Comparison of ENCODE assay signal across 19 cellular contexts in the genomic region with DNA sequence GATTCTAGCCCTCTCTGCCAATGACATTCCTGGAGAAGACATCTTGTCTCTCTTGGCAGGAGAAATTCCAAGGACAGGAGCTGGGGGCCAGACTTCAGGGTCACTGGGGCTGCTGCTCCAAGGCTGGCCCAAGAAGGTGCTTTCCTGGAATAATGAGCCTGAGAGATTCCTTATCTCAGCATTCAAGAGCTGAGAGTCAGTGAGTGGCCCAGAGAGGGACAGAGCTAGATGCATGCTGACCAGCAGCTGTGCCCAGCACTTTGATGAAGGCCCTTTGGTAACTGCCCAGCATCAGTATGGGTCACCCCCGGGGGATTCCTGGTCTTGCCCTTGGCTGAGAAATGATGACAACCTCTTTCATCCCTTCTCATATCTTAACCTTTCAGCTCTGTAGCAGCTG. TPM values are rescaled to one million over a fixed set of nuclear protein-coding genes. Genes with fewer than 3 reads are reported as not detected.
A peak's percentile ranks its signal among the peaks of the same experiment; 100 is the strongest.
DNase-seq lines count a peak whose midpoint lies in the region; ATAC-seq and TF ChIP-seq lines count a peak whose summit lies in the region.
"Had no signal": no experiment of that assay in that cellular context is flagged by ENCODE, and none has a peak within 500 bp of the region (broad histone marks: within the 10 kb centered on the region; RNA-seq: fewer than 3 reads in every experiment).

No MANE protein-coding gene starts in this region.

- H4K20me1 ChIP-seq in neural progenitor cell (ENCODE audit: low read depth), result no peaks in the 10 kb centered on the region
- H4K20me1 ChIP-seq: BLaER1 treated with 17β-estradiol and CSF1 and Interleukin-3, amounts not matched to agents 10 nM and 100 nM had no signal

- no peaks in the 10 kb centered on the region for H3K36me3 Mint-ChIP-seq in glutamatergic neuron (ENCODE audit: unreplicated experiment)
- no peaks in the 10 kb centered on the region for H3K36me3 Mint-ChIP-seq in neural progenitor cell
- no peaks in the 10 kb centered on the region for H3K36me3 Mint-ChIP-seq in WTC11
- H3K36me3 Mint-ChIP-seq: CD8-positive, alpha-beta T cell had no signal

- peaks cover 28% of the 10 kb centered on the region for H3F3A ChIP-seq in neural progenitor cell (ENCODE audit: low read depth)

- POLR2A ChIA-PET in WTC11 (lab: Charles Lee), result no interaction called here

- DNase-seq in EH (ENCODE audit: low read depth) (peak; percentile 9), glutamatergic neuron (no peak), neural progenitor cell (ENCODE audit: low spot score) (no peak), globus pallidus (ENCODE audit: low spot score) (no peak), dedifferentiated amniotic fluid mesenchymal stem cell (ENCODE audit: extremely low spot score) (no peak), WTC11 (ENCODE audit: low spot score) (no peak)
- DNase-seq in activated naive CD4-positive, alpha-beta T cell (lab: John Stamatoyannopoulos, UW), result no peak
- DNase-seq: 8988T; Calu3; CD8-positive, alpha-beta T cell; DMS79 treated with DMSO at 0.1 percent for 48 hours; EL; GM23248; HCEC 1CT; IMR-90 had no signal

- peaks cover 17% of the 10 kb centered on the region for H3K9me3 Mint-ChIP-seq in glutamatergic neuron (ENCODE audit: unreplicated experiment)
- H3K9me3 Mint-ChIP-seq in neural progenitor cell, result no peaks in the 10 kb centered on the region
- peaks cover 4% of the 10 kb centered on the region; the same call in 1 of the 2 replicates for H3K9me3 Mint-ChIP-seq in WTC11
- H3K9me3 Mint-ChIP-seq: CD8-positive, alpha-beta T cell had no signal

- TF ChIP-seq CTCF in glutamatergic neuron (IDR thresholded peaks at IDR 0.05; ENCODE audit: partially characterized antibody, unreplicated experiment), result no peak
- TF ChIP-seq CTCF in neural progenitor cell (IDR thresholded peaks at IDR 0.05), result no peak
- TF ChIP-seq CTCF in WTC11 (IDR thresholded peaks at IDR 0.05), result no peak

- H3K27me3 Mint-ChIP-seq in glutamatergic neuron (ENCODE audit: unreplicated experiment), result peaks cover 9% of the 10 kb centered on the region
- H3K27me3 Mint-ChIP-seq in neural progenitor cell (ENCODE audit: insufficient read depth, low read depth), result peaks cover 4% of the 10 kb centered on the region
- no peaks in the 10 kb centered on the region for H3K27me3 Mint-ChIP-seq in WTC11 (ENCODE audit: low read depth)

- peak overlapping the region; percentile 94 for H3K27ac Mint-ChIP-seq in glutamatergic neuron (ENCODE audit: unreplicated experiment)
- H3K27ac Mint-ChIP-seq in neural progenitor cell, result peak overlapping the region; percentile 36
- no peak overlapping the region for H3K27ac Mint-ChIP-seq in WTC11
- H3K27ac Mint-ChIP-seq: B cell; CD8-positive, alpha-beta T cell had no signal

- CTCF ChIA-PET in WTC11 (lab: Charles Lee), result interaction anchor here (1.1 to 1.3 kb wide), 2 partner anchors 20 to 95 kb away, joined by 3 to 4 read pairs; no protein-coding TSS in a partner anchor

- H3K27ac ChIP-seq in neural progenitor cell, result no peak overlapping the region
- H3K27ac ChIP-seq: BLaER1 treated with 17β-estradiol and CSF1 and Interleukin-3, amounts not matched to agents 10 nM and 100 nM; GM23248; HL-60 had no signal

- no peaks in the 10 kb centered on the region for H3K9me3 ChIP-seq in neural progenitor cell (ENCODE audit: low read depth)
- H3K9me3 ChIP-seq: BLaER1 treated with 17β-estradiol and CSF1 and Interleukin-3, amounts not matched to agents 10 nM and 100 nM had no signal

- H3K9ac ChIP-seq in neural progenitor cell, result no peak overlapping the region
- H3K9ac ChIP-seq: BLaER1 treated with 17β-estradiol and CSF1 and Interleukin-3, amounts not matched to agents 10 nM and 100 nM; GM23248 had no signal

- H3K4me3 ChIP-seq in neural progenitor cell, result no peak overlapping the region
- H3K4me3 ChIP-seq: BLaER1 treated with 17β-estradiol and CSF1 and Interleukin-3, amounts not matched to agents 10 nM and 100 nM; GM23248 had no signal

- H3K4me3 Mint-ChIP-seq in glutamatergic neuron (ENCODE audit: unreplicated experiment) (no peak overlapping the region), neural progenitor cell (no peak overlapping the region), WTC11 (no peak overlapping the region)
- H3K4me3 Mint-ChIP-seq: B cell; CD8-positive, alpha-beta T cell had no signal

- ATAC-seq in SK-N-SH treated with all-trans-retinoic acid at 6 μM for 48 hours (peak; percentile 44), WTC11 (no peak)
- ATAC-seq: CD8-positive, alpha-beta T cell had no signal

- H3K27me3 ChIP-seq in neural progenitor cell, result no peaks in the 10 kb centered on the region
- H3K27me3 ChIP-seq: BLaER1 treated with 17β-estradiol and CSF1 and Interleukin-3, amounts not matched to agents 10 nM and 100 nM had no signal

- H3K4me1 Mint-ChIP-seq in glutamatergic neuron (ENCODE audit: low read depth, unreplicated experiment) (peaks cover 58% of the 10 kb centered on the region), neural progenitor cell (peaks cover 35% of the 10 kb centered on the region), WTC11 (peaks cover 50% of the 10 kb centered on the region)
- H3K4me1 Mint-ChIP-seq: B cell had no signal

- peaks cover 27% of the 10 kb centered on the region for H3K4me1 ChIP-seq in neural progenitor cell

- H3K4me2 ChIP-seq in neural progenitor cell, result no peak overlapping the region
- H3K4me2 ChIP-seq: BLaER1 treated with 17β-estradiol and CSF1 and Interleukin-3, amounts not matched to agents 10 nM and 100 nM had no signal

- H3K36me3 ChIP-seq in neural progenitor cell, result no peaks in the 10 kb centered on the region
- H3K36me3 ChIP-seq: BLaER1 treated with 17β-estradiol and CSF1 and Interleukin-3, amounts not matched to agents 10 nM and 100 nM had no signal

- H2AFZ ChIP-seq in neural progenitor cell (replicated peaks), result no peak overlapping the region
- H2AFZ ChIP-seq: GM23248 had no signal

- no peaks in the 10 kb centered on the region for H3K79me2 ChIP-seq in neural progenitor cell (ENCODE audit: low read depth)

TF ChIP-seq in SK-N-SH treated with all-trans-retinoic acid at 6 μM for 48 hours, 23 proteins besides CTCF, POLR2A, EP300 and RAD21 (continues in another document):
- TF ChIP-seq CSDC2 (CRISPR knock-in tag; IDR thresholded peaks at IDR 0.05), result no peak
- no peak for TF ChIP-seq BACH2 (CRISPR knock-in tag; IDR thresholded peaks at IDR 0.05; ENCODE audit: borderline replicate concordance)
- TF ChIP-seq ZNF8 (CRISPR knock-in tag; IDR thresholded peaks at IDR 0.05), result no peak
- no peak for TF ChIP-seq TCF4 (CRISPR knock-in tag; IDR thresholded peaks at IDR 0.05; ENCODE audit: borderline replicate concordance)
- no peak for TF ChIP-seq CREB5 (CRISPR knock-in tag; IDR thresholded peaks at IDR 0.05; ENCODE audit: low read depth)
- no peak for TF ChIP-seq ZC3H10 (CRISPR knock-in tag; IDR thresholded peaks at IDR 0.05)

TF ChIP-seq in WTC11, 78 proteins besides CTCF, POLR2A, EP300 and RAD21:
- TF ChIP-seq, protein P1, sequence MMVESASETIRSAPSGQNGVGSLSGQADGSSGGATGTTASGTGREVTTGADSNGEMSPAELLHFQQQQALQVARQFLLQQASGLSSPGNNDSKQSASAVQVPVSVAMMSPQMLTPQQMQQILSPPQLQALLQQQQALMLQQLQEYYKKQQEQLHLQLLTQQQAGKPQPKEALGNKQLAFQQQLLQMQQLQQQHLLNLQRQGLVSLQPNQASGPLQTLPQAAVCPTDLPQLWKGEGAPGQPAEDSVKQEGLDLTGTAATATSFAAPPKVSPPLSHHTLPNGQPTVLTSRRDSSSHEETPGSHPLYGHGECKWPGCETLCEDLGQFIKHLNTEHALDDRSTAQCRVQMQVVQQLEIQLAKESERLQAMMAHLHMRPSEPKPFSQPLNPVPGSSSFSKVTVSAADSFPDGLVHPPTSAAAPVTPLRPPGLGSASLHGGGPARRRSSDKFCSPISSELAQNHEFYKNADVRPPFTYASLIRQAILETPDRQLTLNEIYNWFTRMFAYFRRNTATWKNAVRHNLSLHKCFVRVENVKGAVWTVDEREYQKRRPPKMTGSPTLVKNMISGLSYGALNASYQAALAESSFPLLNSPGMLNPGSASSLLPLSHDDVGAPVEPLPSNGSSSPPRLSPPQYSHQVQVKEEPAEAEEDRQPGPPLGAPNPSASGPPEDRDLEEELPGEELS (CRISPR knock-in tag; IDR thresholded peaks at IDR 0.05), result no peak
- TF ChIP-seq NFYB (CRISPR knock-in tag; conservative IDR thresholded peaks at IDR 0.05; ENCODE audit: low read depth), result no peak
- no peak for TF ChIP-seq ZNF396 (CRISPR knock-in tag; IDR thresholded peaks at IDR 0.05; ENCODE audit: borderline replicate concordance)
- no peak for TF ChIP-seq AFF4 (CRISPR knock-in tag; IDR thresholded peaks at IDR 0.05; ENCODE audit: borderline replicate concordance)

RNA-seq across cellular contexts. Expression of gene CTNNA1, which starts 47.7 kb away (rescaled TPM):
- total RNA-seq in glutamatergic neuron (ENCODE audit: unreplicated experiment) (598 TPM), neural progenitor cell (ENCODE audit: low replicate concordance) (267 and 305 TPM in 2 replicates), WTC11 (2021) (297 to 309 TPM (median 309 TPM) in 3 replicates)
